7 cellular contexts compared by ENCODE assay signal in the genomic region with DNA sequence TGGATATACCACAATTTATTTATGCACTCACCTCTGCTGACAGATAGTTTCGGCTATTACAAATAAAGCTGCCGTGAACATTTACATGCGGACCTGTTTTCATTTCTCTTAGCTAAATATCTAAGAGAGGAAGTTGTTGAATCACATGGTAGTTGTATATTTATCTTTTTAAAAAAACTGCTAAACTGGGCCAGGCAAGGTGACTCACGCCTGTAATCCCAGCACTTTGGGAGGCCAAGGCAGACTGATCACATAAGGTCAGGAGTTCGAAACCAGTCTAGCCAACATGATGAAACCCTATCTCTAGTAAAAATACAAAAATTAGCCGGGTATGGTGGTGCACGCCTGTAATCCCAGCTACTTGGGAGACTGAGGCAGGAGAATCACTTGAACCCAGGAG.
DNase-seq lines count a peak whose midpoint lies in the region; ATAC-seq and TF ChIP-seq lines count a peak whose summit lies in the region.
"Not testable (repeated sequence)": the region's sequence is repeated elsewhere in the genome, so short reads cannot be mapped to it uniquely, and the experiment has no call there.

No MANE protein-coding gene starts in this region.

- TF ChIP-seq RAD21 in IMR-90 (IDR thresholded peaks at IDR 0.05; ENCODE audit: low read length), result not testable (repeated sequence)

- not testable (repeated sequence) for H3K4ac ChIP-seq in IMR-90 (ENCODE audit: low read depth, low read length)

- not testable (repeated sequence) for H3K4me2 ChIP-seq in IMR-90 (ENCODE audit: low read depth, low read length); hepatocyte

- POLR2A ChIA-PET in IMR-90 (lab: Charles Lee; ENCODE audit: unreplicated experiment), result not testable (repeated sequence)

- dilution Hi-C loops in IMR-90 (cut with HindIII; ENCODE audit: low sequenced_read_pairs, unreplicated experiment), result not testable (repeated sequence)

- peaks cover 15% of the 10 kb centered on the region for H3K27me3 ChIP-seq in IMR-90 (ENCODE audit: control insufficient read depth, insufficient read depth, low read length)
- not testable (repeated sequence) for H3K27me3 ChIP-seq in hepatocyte

- H3K14ac ChIP-seq in IMR-90 (replicated peaks; ENCODE audit: low read depth, low read length), result not testable (repeated sequence)

- TF ChIP-seq POLR2A in IMR-90 (IDR thresholded peaks at IDR 0.05; ENCODE audit: low read depth, low read length), result not testable (repeated sequence)

- not testable (repeated sequence) for TF ChIP-seq CTCF in IMR-90 (conservative IDR thresholded peaks at IDR 0.05; ENCODE audit: low read depth, low read length); hepatocyte (IDR thresholded peaks at IDR 0.05; ENCODE audit: poor library complexity)

- in situ Hi-C loops in IMR-90 (cut with MboI; ENCODE audit: low sequenced_read_pairs), result not testable (repeated sequence)

- DNase-seq in EH (ENCODE audit: low read depth), result peak; percentile 77
- DNase-seq in IMR-90, result peak; percentile 79
- DNase-seq in RPMI7951 (ENCODE audit: low read depth), result peak; percentile 5
- DNase-seq in astrocyte of the hippocampus (ENCODE audit: low read depth, low spot score), result peak; percentile 14
- DNase-seq in fibroblast of gingiva (ENCODE audit: low read depth), result peak; percentile 60
- not testable (repeated sequence) for DNase-seq in hepatocyte (ENCODE audit: low spot score)
- DNase-seq in renal cortical epithelial cell (ENCODE audit: low read depth), result peak; percentile 47

- H3K4me3 ChIP-seq in IMR-90 (ENCODE audit: insufficient read depth, low read depth, low read length); hepatocyte: not testable (repeated sequence)

- H3K9me1 ChIP-seq in IMR-90 (ENCODE audit: insufficient read depth, low read length), result not testable (repeated sequence)

- not testable (repeated sequence) for H4K8ac ChIP-seq in IMR-90 (ENCODE audit: low read depth in 2 of 2, low read length in 2 of 2)

- not testable (repeated sequence) for H2BK15ac ChIP-seq in IMR-90 (ENCODE audit: low read depth, low read length)

- not testable (repeated sequence) for H4K91ac ChIP-seq in IMR-90 (ENCODE audit: insufficient read depth, low read depth, low read length)

- WGBS in IMR-90 (ENCODE audit: extremely low coverage in 2 of 2, insufficient read length in 1 of 2), 2 experiments, result no CpG with 5 or more reads among the region's 7 CpGs
- WGBS in hepatocyte (ENCODE audit: low lambda C conversion rate, missing lambda C conversion rate), result 92% methylated on average over 7 of the region's 7 CpGs

- not testable (repeated sequence) for BruUV-seq in IMR-90 (replicated peaks; lab: Mats Ljungman, UMichigan)

- H2BK20ac ChIP-seq in IMR-90 (ENCODE audit: low read depth, low read length), result not testable (repeated sequence)

- not testable (repeated sequence) for H2AK9ac ChIP-seq in IMR-90 (replicated peaks; ENCODE audit: low read depth, low read length, poor library complexity)

- intact Hi-C loops in IMR-90 (cut with micrococcal nuclease), result not testable (repeated sequence)

- not testable (repeated sequence) for H3K79me1 ChIP-seq in IMR-90 (ENCODE audit: low read depth in 1 of 2, low read length in 2 of 2)

- H3K23ac ChIP-seq in IMR-90 (ENCODE audit: low read depth, low read length), result not testable (repeated sequence)

- H4K20me1 ChIP-seq in IMR-90 (ENCODE audit: insufficient read depth, low read length); hepatocyte (ENCODE audit: insufficient read depth, poor library complexity, severe bottlenecking): not testable (repeated sequence)

- not testable (repeated sequence) for H3K79me2 ChIP-seq in hepatocyte

- H2AK5ac ChIP-seq in IMR-90 (ENCODE audit: low read depth, low read length), result not testable (repeated sequence)

- not testable (repeated sequence) for H3K27ac ChIP-seq in IMR-90 (ENCODE audit: insufficient read depth, low read length)
- H3K27ac ChIP-seq in hepatocyte, result peak overlapping the region; percentile 43

- H2AFZ ChIP-seq in IMR-90 (replicated peaks; ENCODE audit: low read length, poor library complexity); hepatocyte: not testable (repeated sequence)

- not testable (repeated sequence) for H3K56ac ChIP-seq in IMR-90 (ENCODE audit: extremely low read depth, insufficient read depth, low read length)

- not testable (repeated sequence) for H4K5ac ChIP-seq in IMR-90 (ENCODE audit: low read depth, low read length)

- not testable (repeated sequence) for H2BK5ac ChIP-seq in IMR-90 (ENCODE audit: low read depth, low read length, poor library complexity, severe bottlenecking)

- peak; percentile 46 for ATAC-seq in IMR-90 (ENCODE audit: low read depth)

- not testable (repeated sequence) for H3K36me3 ChIP-seq in IMR-90 (ENCODE audit: control insufficient read depth, insufficient read depth, low read length); hepatocyte (replicated peaks; ENCODE audit: insufficient read depth, low read depth)

- not testable (repeated sequence) for H3K9me3 ChIP-seq in IMR-90 (ENCODE audit: control insufficient read depth, insufficient read depth, low read length); hepatocyte (ENCODE audit: low read depth)

- not testable (repeated sequence) for H3K4me1 ChIP-seq in IMR-90 (ENCODE audit: control insufficient read depth, insufficient read depth, low read length)
- H3K4me1 ChIP-seq in hepatocyte (ENCODE audit: insufficient read depth), result peaks cover 14% of the 10 kb centered on the region

- CTCF ChIA-PET in IMR-90 (lab: Yijun Ruan, JAX), result interaction anchor here (1.3 to 1.9 kb wide), 2 partner anchors 9 to 88 kb away, joined by 3 to 9 read pairs; no protein-coding TSS in a partner anchor

- H2BK120ac ChIP-seq in IMR-90 (ENCODE audit: low read depth, low read length), result not testable (repeated sequence)

- H3K9me2 ChIP-seq in hepatocyte (replicated peaks; ENCODE audit: insufficient read depth), result not testable (repeated sequence)

- H3K9ac ChIP-seq in IMR-90 (ENCODE audit: low read depth, low read length), result not testable (repeated sequence)

- not testable (repeated sequence) for H3K18ac ChIP-seq in IMR-90 (ENCODE audit: low read depth, low read length)

TF ChIP-seq in IMR-90, 13 proteins besides CTCF, POLR2A, EP300 and RAD21:
- TF ChIP-seq BHLHE40 (IDR thresholded peaks at IDR 0.05; ENCODE audit: low read depth, low read length) (peak; percentile 39; the same call in 1 of the 2 replicates), RCOR1 (IDR thresholded peaks at IDR 0.05; ENCODE audit: insufficient replicate concordance, low read length) (peak; percentile 27), FOS (IDR thresholded peaks at IDR 0.05; ENCODE audit: low read depth, low read length) (peak; percentile 72)
